Comparison of ENCODE assay signal across 8 cellular contexts in the genomic region with DNA sequence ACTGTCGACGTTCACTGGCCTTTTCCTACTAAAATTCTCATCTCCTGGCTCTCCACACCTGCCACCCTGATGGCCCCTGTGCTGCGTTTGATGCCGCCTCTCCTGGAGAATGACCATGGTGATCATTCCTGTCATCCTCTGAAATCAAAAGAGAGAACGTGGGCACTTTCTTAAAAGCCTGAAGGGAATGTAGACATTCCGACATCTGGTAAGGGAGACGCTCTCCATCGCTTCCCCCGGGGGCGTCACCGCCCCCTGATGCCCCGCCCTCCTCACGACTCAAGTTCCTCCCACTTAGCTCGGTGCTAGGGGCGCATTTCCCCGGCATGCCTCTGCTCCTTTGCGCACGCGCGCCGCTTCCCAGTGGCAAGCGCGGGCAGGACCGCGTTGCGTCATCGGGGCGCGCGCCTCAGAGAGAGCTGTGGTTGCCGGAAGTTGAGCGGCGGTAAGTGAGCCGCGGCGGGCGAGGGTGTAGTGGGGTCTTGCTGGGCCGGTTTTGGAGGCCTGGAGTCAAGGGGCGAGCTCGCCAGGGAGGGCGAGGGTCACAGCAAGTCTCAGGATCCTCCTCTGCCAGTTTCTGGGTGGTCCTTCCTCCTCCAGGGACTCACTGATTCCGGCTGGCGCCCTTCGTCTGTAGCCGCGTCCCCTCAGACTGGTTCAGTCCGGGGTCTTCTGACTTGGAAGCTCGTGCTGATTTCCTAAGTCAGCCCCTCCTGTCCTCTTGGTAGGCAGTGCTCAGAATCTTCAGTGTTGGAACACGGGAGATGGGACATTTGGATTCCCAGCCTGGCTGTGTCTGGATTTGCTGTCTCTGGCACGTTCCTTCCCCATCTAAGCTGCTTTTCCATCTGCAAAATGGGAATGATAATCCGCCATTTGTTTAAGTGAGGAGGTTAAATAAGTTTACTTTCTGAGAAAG. TPM values are rescaled to one million over a fixed set of nuclear protein-coding genes. Genes with fewer than 3 reads are reported as not detected.
DNase-seq lines count a peak whose midpoint lies in the region; ATAC-seq and TF ChIP-seq lines count a peak whose summit lies in the region.

A gene with protein sequence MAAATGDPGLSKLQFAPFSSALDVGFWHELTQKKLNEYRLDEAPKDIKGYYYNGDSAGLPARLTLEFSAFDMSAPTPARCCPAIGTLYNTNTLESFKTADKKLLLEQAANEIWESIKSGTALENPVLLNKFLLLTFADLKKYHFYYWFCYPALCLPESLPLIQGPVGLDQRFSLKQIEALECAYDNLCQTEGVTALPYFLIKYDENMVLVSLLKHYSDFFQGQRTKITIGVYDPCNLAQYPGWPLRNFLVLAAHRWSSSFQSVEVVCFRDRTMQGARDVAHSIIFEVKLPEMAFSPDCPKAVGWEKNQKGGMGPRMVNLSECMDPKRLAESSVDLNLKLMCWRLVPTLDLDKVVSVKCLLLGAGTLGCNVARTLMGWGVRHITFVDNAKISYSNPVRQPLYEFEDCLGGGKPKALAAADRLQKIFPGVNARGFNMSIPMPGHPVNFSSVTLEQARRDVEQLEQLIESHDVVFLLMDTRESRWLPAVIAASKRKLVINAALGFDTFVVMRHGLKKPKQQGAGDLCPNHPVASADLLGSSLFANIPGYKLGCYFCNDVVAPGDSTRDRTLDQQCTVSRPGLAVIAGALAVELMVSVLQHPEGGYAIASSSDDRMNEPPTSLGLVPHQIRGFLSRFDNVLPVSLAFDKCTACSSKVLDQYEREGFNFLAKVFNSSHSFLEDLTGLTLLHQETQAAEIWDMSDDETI (plus strand): TSS at position 412 of the 919 bp plus-strand sequence. CDS start 26,299 bp downstream, outside the sequence.

- peaks cover 12% of the 10 kb centered on the region for H3K9me3 Mint-ChIP-seq in activated naive CD8-positive, alpha-beta T cell treated with anti-CD3 and anti-CD28 coated beads, Interleukin-2, amount 50 U/mL, for 24 hours

- peak; percentile 82 to 97 for TF ChIP-seq EP300 in tibial nerve (IDR thresholded peaks at IDR 0.05)

- H3K79me2 ChIP-seq in parathyroid adenoma: peaks cover 13% of the 10 kb centered on the region

- H3K27me3 ChIP-seq in parathyroid adenoma (ENCODE audit: control insufficient read depth, insufficient read depth, low read length) (no peaks in the 10 kb centered on the region), tibial nerve (no peaks in the 10 kb centered on the region)

- TF ChIP-seq POLR2A in tibial nerve (IDR thresholded peaks at IDR 0.05): peak; percentile 66 to 78

- peak within 1 kb of the TSS; percentile 96 for H3K27ac Mint-ChIP-seq in activated naive CD8-positive, alpha-beta T cell treated with anti-CD3 and anti-CD28 coated beads, Interleukin-2, amount 50 U/mL, for 24 hours

- peak within 1 kb of the TSS; percentile 91 for H3K4me2 ChIP-seq in parathyroid adenoma (ENCODE audit: low read length)

- H3K36me3 Mint-ChIP-seq in activated naive CD8-positive, alpha-beta T cell treated with anti-CD3 and anti-CD28 coated beads, Interleukin-2, amount 50 U/mL, for 24 hours (ENCODE audit: low read depth): peaks cover 30% of the 10 kb centered on the region

- H3K4me1 ChIP-seq in parathyroid adenoma: peaks cover 4% of the 10 kb centered on the region
- peaks cover 0 to 30% (median 11%) of the 10 kb centered on the region in 4 donors for H3K4me1 ChIP-seq in tibial nerve

- intact Hi-C loops in Right ventricle myocardium superior (cut with DNase I): no loop called here

- 2 to 6% methylated on average over 26 to 51 of the region's 51 CpGs for WGBS in tibial nerve, 2 donors

- peaks cover 6% of the 10 kb centered on the region for H3K27me3 Mint-ChIP-seq in activated naive CD8-positive, alpha-beta T cell treated with anti-CD3 and anti-CD28 coated beads, Interleukin-2, amount 50 U/mL, for 24 hours

- H3K27ac ChIP-seq in parathyroid adenoma: peak within 1 kb of the TSS; percentile 70
- H3K27ac ChIP-seq in tibial nerve: peak within 1 kb of the TSS; percentile 72 to 93 (median 87)

- H3K4me1 Mint-ChIP-seq in activated naive CD8-positive, alpha-beta T cell treated with anti-CD3 and anti-CD28 coated beads, Interleukin-2, amount 50 U/mL, for 24 hours: peaks cover 46% of the 10 kb centered on the region

- no peaks in the 10 kb centered on the region for H3K9me3 ChIP-seq in parathyroid adenoma (ENCODE audit: control insufficient read depth, low read length)
- peaks cover 0 to under 1% (median 0%) of the 10 kb centered on the region in 4 donors for H3K9me3 ChIP-seq in tibial nerve

- no peaks in the 10 kb centered on the region for H3K36me3 ChIP-seq in parathyroid adenoma (ENCODE audit: control insufficient read depth, insufficient read depth, low read length)
- peaks cover 0 to 9% (median 0%) of the 10 kb centered on the region in 3 donors for H3K36me3 ChIP-seq in tibial nerve

- peak; percentile 97 for ATAC-seq in HG02763 (IDR thresholded peaks at IDR 0.05; ENCODE audit: unreplicated experiment)
- ATAC-seq in activated naive CD8-positive, alpha-beta T cell treated with anti-CD3 and anti-CD28 coated beads, Interleukin-2, amount 50 U/mL, for 24 hours: peak; percentile 94
- peak; percentile 100 for ATAC-seq in Right ventricle myocardium superior (ENCODE audit: poor library complexity)

- H2AFZ ChIP-seq in parathyroid adenoma: peak within 1 kb of the TSS; percentile 98

- TF ChIP-seq CTCF in GM12873 (IDR thresholded peaks at IDR 0.05; ENCODE audit: insufficient read depth, low read depth, low read length, missing control alignments) (peak; percentile 1), parathyroid adenoma (IDR thresholded peaks at IDR 0.05) (no peak), tibial nerve (IDR thresholded peaks at IDR 0.05) (peak in 3 of 5 experiments; percentile 9 to 65 (median 55))

- H3K4me3 ChIP-seq in parathyroid adenoma (ENCODE audit: low read depth, low read length) (peak within 1 kb of the TSS; percentile 96), tibial nerve (peak within 1 kb of the TSS; percentile 54 to 85 (median 71))

- peak within 1 kb of the TSS; percentile 86 for H3K4me3 Mint-ChIP-seq in activated naive CD8-positive, alpha-beta T cell treated with anti-CD3 and anti-CD28 coated beads, Interleukin-2, amount 50 U/mL, for 24 hours

- peak within 1 kb of the TSS; percentile 32 for H3K9ac ChIP-seq in parathyroid adenoma

- DNase-seq in NCI-H1417 treated with DMSO at 0.1 percent for 48 hours (lab: John Stamatoyannopoulos, UW) (peak; percentile 18), SW480 (ENCODE audit: low spot score) (peak; percentile 90), Right ventricle myocardium superior (peak; percentile 99), tibial nerve (ENCODE audit: low spot score in 2 of 2) (peak; percentile 95)
- peak; percentile 98 for DNase-seq in activated naive CD8-positive, alpha-beta T cell treated with anti-CD3 and anti-CD28 coated beads, Interleukin-2, amount 50 U/mL, for 24 hours

RNA-seq across cellular contexts. Expression of the gene that starts here (rescaled TPM):
- total RNA-seq in Right ventricle myocardium superior (15.6 TPM), tibial nerve (10 to 100 TPM; 71.0 to 94.0 (median 76.2) TPM)

Comparison
In these comparisons a context has a peak if more than half of its experiments do, and no peak if none do; other contexts are left out.
1. Peak in every context shown above with its lines: DNase-seq, ATAC-seq, H3K4me3 ChIP-seq and H3K27ac ChIP-seq.
2. DNase-seq: peak in every context shown above with its lines; median percentile 99 in Right ventricle myocardium superior; 98 in activated naive CD8-positive, alpha-beta T cell treated with anti-CD3 and anti-CD28 coated beads, Interleukin-2, amount 50 U/mL, for 24 hours; 95 in tibial nerve; 90 in SW480; 18 in NCI-H1417 treated with DMSO at 0.1 percent for 48 hours.